Comparison of ENCODE assay signal across 1 cellular context in the genomic region with DNA sequence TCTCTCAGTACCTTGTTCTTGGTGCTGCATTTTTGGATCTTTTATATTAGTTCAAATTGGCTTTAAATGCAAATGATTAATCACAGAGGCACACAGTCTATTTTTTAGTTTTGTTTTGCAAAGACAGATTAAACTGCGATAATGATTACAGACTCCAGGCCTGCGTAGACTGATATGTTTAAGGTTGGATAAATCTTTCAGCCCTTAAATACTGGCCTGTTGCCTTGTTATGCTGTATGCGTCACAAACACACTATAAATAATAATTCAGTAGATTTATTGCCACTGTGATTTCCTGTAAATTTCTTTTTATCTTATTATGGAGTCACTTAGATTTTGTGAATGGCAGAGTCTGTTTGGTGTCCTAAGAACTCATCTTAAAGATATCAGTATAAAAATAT.
TF ChIP-seq lines count a peak whose summit lies in the region.

No MANE protein-coding gene starts in this region.

TF ChIP-seq in IMR-90, 13 proteins besides CTCF, POLR2A, EP300 and RAD21:
- TF ChIP-seq SMC3 (IDR thresholded peaks at IDR 0.05; ENCODE audit: low read depth, low read length) (no peak), MAZ (IDR thresholded peaks at IDR 0.05; ENCODE audit: borderline replicate concordance, low read depth, low read length) (no peak), RFX5 (IDR thresholded peaks at IDR 0.05; ENCODE audit: low read depth, low read length) (no peak), FOS (IDR thresholded peaks at IDR 0.05; ENCODE audit: low read depth, low read length) (no peak), NFE2L2 (IDR thresholded peaks at IDR 0.05; ENCODE audit: low read depth, low read length) (no peak), RCOR1 (IDR thresholded peaks at IDR 0.05; ENCODE audit: insufficient replicate concordance, low read length) (no peak), CEBPB (IDR thresholded peaks at IDR 0.05; ENCODE audit: low read depth, low read length) (no peak), CHD1 (IDR thresholded peaks at IDR 0.05; ENCODE audit: low read depth, low read length) (no peak), MAFK (IDR thresholded peaks at IDR 0.05; ENCODE audit: low read depth, low read length) (no peak), MXI1 (IDR thresholded peaks at IDR 0.05; ENCODE audit: borderline replicate concordance, low read depth, low read length) (no peak), BHLHE40 (IDR thresholded peaks at IDR 0.05; ENCODE audit: low read depth, low read length) (no peak)
- TF ChIP-seq, protein P1, sequence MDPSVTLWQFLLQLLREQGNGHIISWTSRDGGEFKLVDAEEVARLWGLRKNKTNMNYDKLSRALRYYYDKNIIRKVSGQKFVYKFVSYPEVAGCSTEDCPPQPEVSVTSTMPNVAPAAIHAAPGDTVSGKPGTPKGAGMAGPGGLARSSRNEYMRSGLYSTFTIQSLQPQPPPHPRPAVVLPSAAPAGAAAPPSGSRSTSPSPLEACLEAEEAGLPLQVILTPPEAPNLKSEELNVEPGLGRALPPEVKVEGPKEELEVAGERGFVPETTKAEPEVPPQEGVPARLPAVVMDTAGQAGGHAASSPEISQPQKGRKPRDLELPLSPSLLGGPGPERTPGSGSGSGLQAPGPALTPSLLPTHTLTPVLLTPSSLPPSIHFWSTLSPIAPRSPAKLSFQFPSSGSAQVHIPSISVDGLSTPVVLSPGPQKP (IDR thresholded peaks at IDR 0.05; ENCODE audit: borderline replicate concordance, low read depth, low read length), result no peak
- TF ChIP-seq, protein P2, sequence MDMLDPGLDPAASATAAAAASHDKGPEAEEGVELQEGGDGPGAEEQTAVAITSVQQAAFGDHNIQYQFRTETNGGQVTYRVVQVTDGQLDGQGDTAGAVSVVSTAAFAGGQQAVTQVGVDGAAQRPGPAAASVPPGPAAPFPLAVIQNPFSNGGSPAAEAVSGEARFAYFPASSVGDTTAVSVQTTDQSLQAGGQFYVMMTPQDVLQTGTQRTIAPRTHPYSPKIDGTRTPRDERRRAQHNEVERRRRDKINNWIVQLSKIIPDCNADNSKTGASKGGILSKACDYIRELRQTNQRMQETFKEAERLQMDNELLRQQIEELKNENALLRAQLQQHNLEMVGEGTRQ (IDR thresholded peaks at IDR 0.05; ENCODE audit: low read depth, low read length), result no peak
